8 cellular contexts compared by ENCODE assay signal in genomic region chr1:227793948-227794812, GRCh38. TPM values are rescaled to one million over a fixed set of nuclear protein-coding genes. Genes with fewer than 3 reads are reported as not detected.
DNase-seq lines count a peak whose midpoint lies in the region; ATAC-seq and TF ChIP-seq lines count a peak whose summit lies in the region.
"Had no signal": no experiment of that assay in that cellular context is flagged by ENCODE, and none has a peak within 500 bp of the region (broad histone marks: within the 10 kb centered on the region; RNA-seq: fewer than 3 reads in every experiment).

No MANE protein-coding gene starts in this region.

- H3K4me1 ChIP-seq in upper lobe of right lung: peaks cover 3% of the 10 kb centered on the region

- H3K27ac Mint-ChIP-seq in brain: peak overlapping the region in 3 of 5 experiments; percentile 26 to 83 (median 29)

- H3K36me3 Mint-ChIP-seq in brain: no peaks in the 10 kb centered on the region

- no peak overlapping the region for H3K27ac ChIP-seq in upper lobe of right lung

- DNase-seq in HT1080 (ENCODE audit: low read depth) (peak; percentile 42), iris pigment epithelial cell (ENCODE audit: low read depth) (peak; percentile 76), upper lobe of right lung (peak; percentile 68)
- DNase-seq in stimulated activated CD4-positive, alpha-beta T cell treated with anti-CD3 and anti-CD28 coated beads, Interleukin-4, amount 100 ng/mL, for 1 hour: no peak
- DNase-seq in central memory CD4-positive, alpha-beta T cell: no peak

- H3K27me3 ChIP-seq in upper lobe of right lung: no peaks in the 10 kb centered on the region

- intact Hi-C loops in upper lobe of right lung (cut with DNase I): no loop called here

- peaks cover 0 to 3% (median 0%) of the 10 kb centered on the region in 5 experiments for H3K9me3 Mint-ChIP-seq in brain

- H3K27me3 Mint-ChIP-seq in brain: peaks cover 3% of the 10 kb centered on the region

- no peak for ATAC-seq in upper lobe of right lung
- no peak for ATAC-seq in GM18909 (IDR thresholded peaks at IDR 0.05; ENCODE audit: poor library complexity, unreplicated experiment)

- no peaks in the 10 kb centered on the region for H3K9me3 ChIP-seq in upper lobe of right lung

- no peak overlapping the region for H3K4me3 ChIP-seq in upper lobe of right lung

- H3K4me3 Mint-ChIP-seq in brain: peak overlapping the region in 2 of 5 experiments; percentile 9 to 37

- peaks cover 34% of the 10 kb centered on the region for H3K4me1 Mint-ChIP-seq in brain

- no peaks in the 10 kb centered on the region for H3K36me3 ChIP-seq in upper lobe of right lung

- no peak for TF ChIP-seq CTCF in brain (conservative IDR thresholded peaks at IDR 0.05)
- TF ChIP-seq CTCF in upper lobe of right lung (IDR thresholded peaks at IDR 0.05): no peak

RNA-seq across cellular contexts. Expression of gene PRSS38, which starts 21.3 kb away (rescaled TPM):
- total RNA-seq in HT1080 (2014; rRNA removed; shearing (Covaris generic)): not detected in 2 replicates
- not detected in 2 replicates for polyA plus RNA-seq in HT1080 (2015; cell fraction: cytosol; rRNA removed)
- polyA plus RNA-seq in HT1080 (2015; cell fraction: nucleus; rRNA removed): not detected in 2 replicates
- polyA plus RNA-seq in brain (ENCODE audit: insufficient read depth, low read depth, low replicate concordance): not detected
- total RNA-seq in upper lobe of right lung: not detected
- polyA plus RNA-seq: esophagus had no signal

RNA-seq across cellular contexts. Expression of gene SNAP47, which starts 58.9 kb away (rescaled TPM):
- 43.6 and 47.0 TPM in 2 replicates for total RNA-seq in HT1080 (2014; rRNA removed; shearing (Covaris generic))
- polyA plus RNA-seq in HT1080 (2015; cell fraction: cytosol; rRNA removed): 32.5 and 34.8 TPM in 2 replicates
- polyA plus RNA-seq in HT1080 (2015; cell fraction: nucleus; rRNA removed): 18.7 and 22.7 TPM in 2 replicates
- 75.0 TPM for polyA plus RNA-seq in brain (ENCODE audit: insufficient read depth, low read depth, low replicate concordance)
- total RNA-seq in upper lobe of right lung: 27.7 TPM

RNA-seq across cellular contexts. Expression of gene JMJD4, which starts 59.1 kb away (rescaled TPM):
- total RNA-seq in HT1080 (2014; rRNA removed; shearing (Covaris generic)): 37.7 and 47.6 TPM in 2 replicates
- 19.7 and 20.4 TPM in 2 replicates for polyA plus RNA-seq in HT1080 (2015; cell fraction: cytosol; rRNA removed)
- 26.3 and 31.5 TPM in 2 replicates for polyA plus RNA-seq in HT1080 (2015; cell fraction: nucleus; rRNA removed)
- polyA plus RNA-seq in brain (ENCODE audit: insufficient read depth, low read depth, low replicate concordance): 15.6 TPM
- 15.1 TPM for total RNA-seq in upper lobe of right lung

Comparison
In these comparisons a context has a peak if more than half of its experiments do, and no peak if none do; other contexts are left out.
1. DNase-seq: peak in HT1080 (single experiment), iris pigment epithelial cell (single experiment) and upper lobe of right lung (single experiment); none in stimulated activated CD4-positive, alpha-beta T cell treated with anti-CD3 and anti-CD28 coated beads, Interleukin-4, amount 100 ng/mL, for 1 hour (single experiment) and central memory CD4-positive, alpha-beta T cell (single experiment).